ENCODE assay signal across 16 cellular contexts in genomic region chr10:43196981-43197833, GRCh38. TPM values are rescaled to one million over a fixed set of nuclear protein-coding genes. Genes with fewer than 3 reads are reported as not detected.
DNase-seq lines count a peak whose midpoint lies in the region; ATAC-seq, FAIRE-seq and TF ChIP-seq lines count a peak whose summit lies in the region.
"Had no signal": no experiment of that assay in that cellular context is flagged by ENCODE, and none has a peak within 500 bp of the region (broad histone marks: within the 10 kb centered on the region; RNA-seq: fewer than 3 reads in every experiment).

No MANE protein-coding gene starts in this region.

- H3K9me3 Mint-ChIP-seq in activated CD4-positive, alpha-beta T cell treated with anti-CD3 and anti-CD28 coated beads, Interleukin-2, amount 10 ng/mL, durations not matched to agents 7 days and 5 days, result no peaks in the 10 kb centered on the region
- H3K9me3 Mint-ChIP-seq in activated CD4-positive, alpha-beta T cell treated with anti-CD3 and anti-CD28 coated beads, Interleukin-2, amount 10 ng/mL, durations not matched to agents 24 days and 14 days, result no peaks in the 10 kb centered on the region
- H3K9me3 Mint-ChIP-seq: T-helper 2 cell treated with Interferon-gamma antibody and Interleukin-4, amounts not matched to agents 5 μg/mL and 100 μg/mL, for 36 hours had no signal

- CTCF ChIA-PET in activated CD4-positive, alpha-beta T cell treated with anti-CD3 and anti-CD28 coated beads, Interleukin-2, amount 10 ng/mL, durations not matched to agents 7 days and 5 days (lab: Charles Lee), result interaction anchor here (1.2 to 1.4 kb wide), 2 partner anchors 16 to 32 kb away, joined by 3 read pairs; no protein-coding TSS in a partner anchor

- no peak overlapping the region for H3K4me3 Mint-ChIP-seq in activated CD4-positive, alpha-beta T cell treated with anti-CD3 and anti-CD28 coated beads, Interleukin-2, amount 10 ng/mL, durations not matched to agents 7 days and 5 days
- no peak overlapping the region for H3K4me3 Mint-ChIP-seq in activated CD4-positive, alpha-beta T cell treated with anti-CD3 and anti-CD28 coated beads, Interleukin-2, amount 10 ng/mL, durations not matched to agents 24 days and 14 days
- H3K4me3 Mint-ChIP-seq: T-helper 2 cell treated with Interferon-gamma antibody and Interleukin-4, amounts not matched to agents 5 μg/mL and 100 μg/mL, for 36 hours had no signal

- H3K36me3 Mint-ChIP-seq in activated CD4-positive, alpha-beta T cell treated with anti-CD3 and anti-CD28 coated beads, Interleukin-2, amount 10 ng/mL, durations not matched to agents 7 days and 5 days (ENCODE audit: low read depth), result no peaks in the 10 kb centered on the region
- H3K36me3 Mint-ChIP-seq in activated CD4-positive, alpha-beta T cell treated with anti-CD3 and anti-CD28 coated beads, Interleukin-2, amount 10 ng/mL, durations not matched to agents 24 days and 14 days (ENCODE audit: low read depth), result peaks cover 2% of the 10 kb centered on the region

- no peak for FAIRE-seq in frontal cortex (lab: Jason Lieb, UNC)
- FAIRE-seq: A204.1, small intestine had no signal

- DNase-seq in activated CD4-positive, alpha-beta T cell treated with anti-CD3 and anti-CD28 coated beads, Interleukin-2, amount 10 ng/mL, durations not matched to agents 7 days and 5 days, result peak; percentile 5
- no peak for DNase-seq in activated CD4-positive, alpha-beta T cell treated with anti-CD3 and anti-CD28 coated beads, Interleukin-2, amount 10 ng/mL, durations not matched to agents 24 days and 14 days
- DNase-seq in GM20000 (ENCODE audit: low spot score) (peak; percentile 12), frontal cortex (ENCODE audit: low spot score in 2 of 2) (peak; percentile 7 to 14), sciatic nerve (ENCODE audit: low spot score) (peak; percentile 53), UCSD-AML1 (lab: John Stamatoyannopoulos, UW; ENCODE audit: unreplicated experiment) (no peak), NCI-H1092 treated with DMSO at 0.1 percent for 48 hours (lab: John Stamatoyannopoulos, UW) (no peak)
- DNase-seq: activated CD4-positive, CD25-positive, alpha-beta regulatory T cell treated with anti-CD3 and anti-CD28 coated beads, Interleukin-2, amount 50 U/mL, for 72 hours; activated T-cell treated with anti-CD3 and anti-CD28 coated beads for 4 hours; hippocampal formation; NCI-H1436; SIG-M5 had no signal

- ATAC-seq in sciatic nerve, result no peak
- ATAC-seq in GM21447 (IDR thresholded peaks at IDR 0.05; ENCODE audit: unreplicated experiment), result no peak

- no peaks in the 10 kb centered on the region for H3K27me3 Mint-ChIP-seq in activated CD4-positive, alpha-beta T cell treated with anti-CD3 and anti-CD28 coated beads, Interleukin-2, amount 10 ng/mL, durations not matched to agents 7 days and 5 days
- H3K27me3 Mint-ChIP-seq in activated CD4-positive, alpha-beta T cell treated with anti-CD3 and anti-CD28 coated beads, Interleukin-2, amount 10 ng/mL, durations not matched to agents 24 days and 14 days, result no peaks in the 10 kb centered on the region

- H3K27ac Mint-ChIP-seq in activated CD4-positive, alpha-beta T cell treated with anti-CD3 and anti-CD28 coated beads, Interleukin-2, amount 10 ng/mL, durations not matched to agents 7 days and 5 days, result no peak overlapping the region
- no peak overlapping the region for H3K27ac Mint-ChIP-seq in activated CD4-positive, alpha-beta T cell treated with anti-CD3 and anti-CD28 coated beads, Interleukin-2, amount 10 ng/mL, durations not matched to agents 24 days and 14 days
- H3K27ac Mint-ChIP-seq: T-helper 2 cell treated with Interferon-gamma antibody and Interleukin-4, amounts not matched to agents 5 μg/mL and 100 μg/mL, for 36 hours had no signal

- TF ChIP-seq CTCF in GM20000 (IDR thresholded peaks at IDR 0.05; ENCODE audit: extremely low read depth, missing control alignments), result no peak

- POLR2A ChIA-PET in activated CD4-positive, alpha-beta T cell treated with anti-CD3 and anti-CD28 coated beads, Interleukin-2, amount 10 ng/mL, durations not matched to agents 7 days and 5 days (lab: Charles Lee), result no interaction called here

- intact Hi-C loops in activated CD4-positive, alpha-beta T cell treated with anti-CD3 and anti-CD28 coated beads, Interleukin-2, amount 10 ng/mL, durations not matched to agents 24 days and 14 days (cut with micrococcal nuclease), result no loop called here
- intact Hi-C loops in sciatic nerve (cut with DNase I), result no loop called here

- H3K4me1 Mint-ChIP-seq in activated CD4-positive, alpha-beta T cell treated with anti-CD3 and anti-CD28 coated beads, Interleukin-2, amount 10 ng/mL, durations not matched to agents 7 days and 5 days, result peaks cover 3% of the 10 kb centered on the region
- peaks cover 3% of the 10 kb centered on the region for H3K4me1 Mint-ChIP-seq in activated CD4-positive, alpha-beta T cell treated with anti-CD3 and anti-CD28 coated beads, Interleukin-2, amount 10 ng/mL, durations not matched to agents 24 days and 14 days

RNA-seq across cellular contexts. Expression of gene CSGALNACT2, which starts 59.0 kb away (rescaled TPM):
- total RNA-seq in activated CD4-positive, alpha-beta T cell treated with anti-CD3 and anti-CD28 coated beads, Interleukin-2, amount 10 ng/mL, durations not matched to agents 7 days and 5 days, result 10 to 100 TPM; 36.2 to 41.0 TPM
- total RNA-seq in activated CD4-positive, alpha-beta T cell treated with anti-CD3 and anti-CD28 coated beads, Interleukin-2, amount 10 ng/mL, durations not matched to agents 24 days and 14 days, result 24.7 and 25.9 TPM in 2 replicates
- total RNA-seq in frontal cortex, result 87.2 TPM
- 31.5 TPM for total RNA-seq in sciatic nerve

Comparison
In these comparisons a context has a peak if more than half of its experiments do, and no peak if none do; other contexts are left out.
1. DNase-seq: peak in activated CD4-positive, alpha-beta T cell treated with anti-CD3 and anti-CD28 coated beads, Interleukin-2, amount 10 ng/mL, durations not matched to agents 7 days and 5 days (single experiment), GM20000 (single experiment), frontal cortex (2 of 2) and sciatic nerve (single experiment); none in activated CD4-positive, alpha-beta T cell treated with anti-CD3 and anti-CD28 coated beads, Interleukin-2, amount 10 ng/mL, durations not matched to agents 24 days and 14 days (single experiment), UCSD-AML1 (single experiment) and NCI-H1092 treated with DMSO at 0.1 percent for 48 hours (single experiment).